8 cellular contexts compared by ENCODE assay signal in genomic region chr3:9916346-9916733, GRCh38. TPM values are rescaled to one million over a fixed set of nuclear protein-coding genes. Genes with fewer than 3 reads are reported as not detected.
A peak's percentile ranks its signal among the peaks of the same experiment; 100 is the strongest.
DNase-seq lines count a peak whose midpoint lies in the region; ATAC-seq, FAIRE-seq and TF ChIP-seq lines count a peak whose summit lies in the region.

No MANE protein-coding gene starts in this region.

- no peak for ATAC-seq in CD4-positive, alpha-beta T cell (ENCODE audit: poor library complexity)

- H2AFZ ChIP-seq in endothelial cell of umbilical vein (ENCODE audit: low read depth, low read length) (peak overlapping the region; percentile 49), osteoblast (ENCODE audit: low read length) (peak overlapping the region; percentile 83)

- intact Hi-C loops in CD4-positive, alpha-beta T cell (cut with DNase I, micrococcal nuclease) = no loop called here
- intact Hi-C loops in endothelial cell of umbilical vein (cut with micrococcal nuclease) = loop anchor here (1.0 to 2.0 kb wide), 3 partner anchors 14 to 124 kb away; partner anchors contain the start of genes ARPC4, IL17RE, RPUSD3 and TADA3

- H3K36me3 Mint-ChIP-seq in CD4-positive, alpha-beta T cell (ENCODE audit: low read depth) = no peaks in the 10 kb centered on the region

- DNase-seq in CD4-positive, alpha-beta T cell = no peak
- peak; percentile 73 for DNase-seq in OCI-M1 (lab: John Stamatoyannopoulos, UW)
- DNase-seq in endothelial cell of umbilical vein (ENCODE audit: low read depth, low spot score) = no peak
- DNase-seq in osteoblast (ENCODE audit: insufficient read length, low spot score, missing footprints) = peak; percentile 89
- DNase-seq in NCI-H1105 treated with DMSO at 0.1 percent for 48 hours (lab: John Stamatoyannopoulos, UW) = no peak
- DNase-seq in activated gamma-delta T cell treated with Interleukin-2 at 50 U/mL for 16 hours = no peak
- no peak for DNase-seq in retina
- no peak for DNase-seq in D721Med (ENCODE audit: insufficient read length, low spot score)

- FAIRE-seq in endothelial cell of umbilical vein (lab: Jason Lieb, UNC) (no peak), D721Med (lab: Jason Lieb, UNC) (no peak)

- CTCF ChIA-PET in CD4-positive, alpha-beta T cell (lab: Charles Lee) = no interaction called here
- CTCF ChIA-PET in endothelial cell of umbilical vein (lab: Charles Lee) = interaction anchor here (0.8 to 2.8 kb wide), 7 partner anchors 14 to 78 kb away, joined by 3 to 11 read pairs (median 5); partner anchors contain the start of genes CRELD1 and JAGN1

- peak overlapping the region; percentile 73 for H3K4me2 ChIP-seq in endothelial cell of umbilical vein (ENCODE audit: insufficient read depth, low read length)
- peak overlapping the region; percentile 93 for H3K4me2 ChIP-seq in osteoblast (ENCODE audit: insufficient read depth, low read length)

- H3K27me3 ChIP-seq in CD4-positive, alpha-beta T cell (ENCODE audit: control insufficient read depth, insufficient read depth, low read length) = no peaks in the 10 kb centered on the region
- H3K27me3 ChIP-seq in endothelial cell of umbilical vein (ENCODE audit: control insufficient read depth in 2 of 2, insufficient read depth in 2 of 2, low read length in 2 of 2) = no peaks in the 10 kb centered on the region
- H3K27me3 ChIP-seq in osteoblast (ENCODE audit: insufficient read depth, low read length) = no peaks in the 10 kb centered on the region

- H3K4me1 Mint-ChIP-seq in CD4-positive, alpha-beta T cell (ENCODE audit: low read depth) = peaks cover 19% of the 10 kb centered on the region

- no peak for TF ChIP-seq CTCF in CD4-positive, alpha-beta T cell (IDR thresholded peaks at IDR 0.05)
- no peak for TF ChIP-seq CTCF in endothelial cell of umbilical vein (IDR thresholded peaks at IDR 0.05; ENCODE audit: extremely low read depth in 1 of 2, insufficient read depth in 1 of 2, low read depth in 1 of 2, low read length in 2 of 2)
- no peak for TF ChIP-seq CTCF in osteoblast (IDR thresholded peaks at IDR 0.05; ENCODE audit: extremely low read depth, low read depth, low read length)
- no peak for TF ChIP-seq CTCF in D721Med (IDR thresholded peaks at IDR 0.05; ENCODE audit: insufficient read depth, missing control alignments)

- H3K9ac ChIP-seq in endothelial cell of umbilical vein (replicated peaks; ENCODE audit: extremely low read depth, insufficient read depth, low read length) = no peak overlapping the region

- H3K79me2 ChIP-seq in endothelial cell of umbilical vein (ENCODE audit: control insufficient read depth, insufficient read depth, low read length) (no peaks in the 10 kb centered on the region), osteoblast (ENCODE audit: insufficient read depth, low read length) (peaks cover 16% of the 10 kb centered on the region)

- H3K4me1 ChIP-seq in endothelial cell of umbilical vein (ENCODE audit: control insufficient read depth, extremely low read depth, insufficient read depth, low read length) = peaks cover 13% of the 10 kb centered on the region
- peaks cover 53% of the 10 kb centered on the region for H3K4me1 ChIP-seq in osteoblast (ENCODE audit: insufficient read depth, low read length)

- H4K20me1 ChIP-seq in endothelial cell of umbilical vein (replicated peaks; ENCODE audit: control insufficient read depth, extremely low read depth, insufficient read depth, low read length) = no peaks in the 10 kb centered on the region
- H4K20me1 ChIP-seq in osteoblast (ENCODE audit: insufficient read depth, low read length) = peaks cover 2% of the 10 kb centered on the region

- no TSS peak for BruUV-seq in endothelial cell of umbilical vein (replicated peaks; lab: Mats Ljungman, UMichigan)

- H3K9me1 ChIP-seq in endothelial cell of umbilical vein (replicated peaks; ENCODE audit: control insufficient read depth, extremely low read depth, insufficient read depth, low read length) = no peaks in the 10 kb centered on the region

- POLR2A ChIA-PET in CD4-positive, alpha-beta T cell (lab: Charles Lee) = interaction anchor here (0.8 to 4.9 kb wide), 5 partner anchors 14 to 267 kb away, joined by 3 to 32 read pairs (median 4); partner anchors contain the start of genes ARPC4, CRELD1, IL17RE and JAGN1
- POLR2A ChIA-PET in endothelial cell of umbilical vein (lab: Charles Lee) = interaction anchor here (1.2 kb wide), 1 partner anchor 30 kb away, joined by 5 read pairs; no protein-coding TSS in a partner anchor

- H3K4me3 ChIP-seq in endothelial cell of umbilical vein (replicated peaks in 1 of 3; ENCODE audit: insufficient read depth in 1 of 3, low read depth in 1 of 3, low read length in 3 of 3) (no peak overlapping the region), osteoblast (ENCODE audit: insufficient read depth, low read length) (peak overlapping the region; percentile 76)

- no peak overlapping the region for H3K27ac Mint-ChIP-seq in CD4-positive, alpha-beta T cell

- H3K4me3 Mint-ChIP-seq in CD4-positive, alpha-beta T cell = peak overlapping the region; percentile 74

- no peaks in the 10 kb centered on the region for H3K36me3 ChIP-seq in endothelial cell of umbilical vein (ENCODE audit: control insufficient read depth in 2 of 2, extremely low read depth in 1 of 2, insufficient read depth in 2 of 2, low read length in 2 of 2)
- no peaks in the 10 kb centered on the region for H3K36me3 ChIP-seq in osteoblast (ENCODE audit: insufficient read depth, low read length)

- dilution Hi-C loops in endothelial cell of umbilical vein (cut with MboI; ENCODE audit: extremely low pct_ligation_motif_present, low sequenced_read_pairs) = no loop called here

- no peaks in the 10 kb centered on the region for H3K9me3 Mint-ChIP-seq in CD4-positive, alpha-beta T cell

- no peaks in the 10 kb centered on the region for H3K27me3 Mint-ChIP-seq in CD4-positive, alpha-beta T cell

- no peaks in the 10 kb centered on the region for H3K9me3 ChIP-seq in CD4-positive, alpha-beta T cell (ENCODE audit: control insufficient read depth, low read length)
- H3K9me3 ChIP-seq in endothelial cell of umbilical vein (replicated peaks; ENCODE audit: control insufficient read depth, insufficient read depth, low read length) = no peaks in the 10 kb centered on the region
- no peaks in the 10 kb centered on the region for H3K9me3 ChIP-seq in osteoblast (ENCODE audit: low read depth, low read length)

- no peak overlapping the region for H3K27ac ChIP-seq in CD4-positive, alpha-beta T cell (ENCODE audit: low read depth, low read length)
- H3K27ac ChIP-seq in endothelial cell of umbilical vein (ENCODE audit: insufficient read depth, low read depth, low read length) = no peak overlapping the region
- peak overlapping the region; percentile 73 for H3K27ac ChIP-seq in osteoblast (ENCODE audit: low read depth, low read length)

- no peak for TF ChIP-seq POLR2A in endothelial cell of umbilical vein (IDR thresholded peaks at IDR 0.05; ENCODE audit: low read depth, low read length)

RNA-seq across cellular contexts. Expression of gene IL17RC, which starts 0.6 kb away (rescaled TPM):
- under 1 TPM; 0.42 to 0.88 TPM for total RNA-seq in CD4-positive, alpha-beta T cell
- 16.7 and 19.9 TPM in 2 replicates for total RNA-seq in endothelial cell of umbilical vein
- polyA plus RNA-seq in endothelial cell of umbilical vein = 18.7 and 22.3 TPM in 2 replicates
- 13.8 and 17.6 TPM in 2 replicates for polyA plus RNA-seq in endothelial cell of umbilical vein (2011; cell fraction: cytosol; rRNA removed)
- 36.8 and 44.8 TPM in 2 replicates for polyA plus RNA-seq in endothelial cell of umbilical vein (2011; cell fraction: nucleus; rRNA removed)
- polyA plus RNA-seq in endothelial cell of umbilical vein (2012) = 10.6 and 12.5 TPM in 2 replicates
- polyA minus RNA-seq in endothelial cell of umbilical vein = 13.9 and 16.5 TPM in 2 replicates
- polyA minus RNA-seq in endothelial cell of umbilical vein (2011; cell fraction: cytosol; rRNA and poly(A)+ RNA removed) = 21.0 TPM
- polyA minus RNA-seq in endothelial cell of umbilical vein (2011; cell fraction: nucleus; rRNA and poly(A)+ RNA removed) = 9.9 and 13.4 TPM in 2 replicates
- total RNA-seq in osteoblast = 42.1 and 47.0 TPM in 2 replicates

RNA-seq across cellular contexts. Expression of gene IL17RE, which starts 13.7 kb away (rescaled TPM):
- total RNA-seq in CD4-positive, alpha-beta T cell = 1 to 10 TPM; 1.4 to 1.6 TPM
- total RNA-seq in endothelial cell of umbilical vein (1.2 and 1.5 TPM in 2 replicates), osteoblast (0.29 and 0.72 TPM in 2 replicates)
- polyA plus RNA-seq in endothelial cell of umbilical vein = 1.3 and 1.6 TPM in 2 replicates
- polyA plus RNA-seq in endothelial cell of umbilical vein (2011; cell fraction: cytosol; rRNA removed) = 0.94 and 1.9 TPM in 2 replicates
- 4.1 and 4.9 TPM in 2 replicates for polyA plus RNA-seq in endothelial cell of umbilical vein (2011; cell fraction: nucleus; rRNA removed)
- polyA plus RNA-seq in endothelial cell of umbilical vein (2012) = 0.40 and 0.64 TPM in 2 replicates
- polyA minus RNA-seq in endothelial cell of umbilical vein = 1.2 and 2.1 TPM in 2 replicates
- 0.41 TPM for polyA minus RNA-seq in endothelial cell of umbilical vein (2011; cell fraction: cytosol; rRNA and poly(A)+ RNA removed)
- polyA minus RNA-seq in endothelial cell of umbilical vein (2011; cell fraction: nucleus; rRNA and poly(A)+ RNA removed) = 1.3 and 1.4 TPM in 2 replicates

RNA-seq across cellular contexts. Expression of gene CRELD1, which starts 17.3 kb away (rescaled TPM):
- total RNA-seq in CD4-positive, alpha-beta T cell = 10 to 100 TPM; 10.7 to 12.4 TPM
- total RNA-seq in endothelial cell of umbilical vein = 21.6 and 27.3 TPM in 2 replicates
- polyA plus RNA-seq in endothelial cell of umbilical vein = 41.2 and 43.9 TPM in 2 replicates
- 36.7 and 38.8 TPM in 2 replicates for polyA plus RNA-seq in endothelial cell of umbilical vein (2011; cell fraction: cytosol; rRNA removed)
- polyA plus RNA-seq in endothelial cell of umbilical vein (2011; cell fraction: nucleus; rRNA removed) = 45.8 and 46.8 TPM in 2 replicates
- 16.0 and 28.7 TPM in 2 replicates for polyA plus RNA-seq in endothelial cell of umbilical vein (2012)
- 29.4 and 29.7 TPM in 2 replicates for polyA minus RNA-seq in endothelial cell of umbilical vein
- polyA minus RNA-seq in endothelial cell of umbilical vein (2011; cell fraction: cytosol; rRNA and poly(A)+ RNA removed) = 5.7 TPM
- 7.5 and 7.8 TPM in 2 replicates for polyA minus RNA-seq in endothelial cell of umbilical vein (2011; cell fraction: nucleus; rRNA and poly(A)+ RNA removed)
- total RNA-seq in osteoblast = 7.6 and 10.3 TPM in 2 replicates

RNA-seq across cellular contexts. Expression of gene JAGN1, which starts 25.9 kb away (rescaled TPM):
- 10 to 100 TPM; 14.4 to 15.1 TPM for total RNA-seq in CD4-positive, alpha-beta T cell
- total RNA-seq in endothelial cell of umbilical vein (29.6 and 31.4 TPM in 2 replicates), osteoblast (21.8 and 26.1 TPM in 2 replicates)
- 46.5 and 50.1 TPM in 2 replicates for polyA plus RNA-seq in endothelial cell of umbilical vein
- 31.9 and 35.0 TPM in 2 replicates for polyA plus RNA-seq in endothelial cell of umbilical vein (2011; cell fraction: cytosol; rRNA removed)
- polyA plus RNA-seq in endothelial cell of umbilical vein (2011; cell fraction: nucleus; rRNA removed) = 14.3 and 15.5 TPM in 2 replicates
- polyA plus RNA-seq in endothelial cell of umbilical vein (2012) = 23.1 and 35.2 TPM in 2 replicates
- polyA minus RNA-seq in endothelial cell of umbilical vein = 50.6 and 58.6 TPM in 2 replicates
- 43.1 TPM for polyA minus RNA-seq in endothelial cell of umbilical vein (2011; cell fraction: cytosol; rRNA and poly(A)+ RNA removed)
- 10.1 and 14.6 TPM in 2 replicates for polyA minus RNA-seq in endothelial cell of umbilical vein (2011; cell fraction: nucleus; rRNA and poly(A)+ RNA removed)

RNA-seq across cellular contexts. Expression of gene PRRT3, which starts 35.9 kb away (rescaled TPM):
- total RNA-seq in CD4-positive, alpha-beta T cell = 1 to 10 TPM; 6.3 to 8.3 TPM
- total RNA-seq in endothelial cell of umbilical vein (1.5 and 2.5 TPM in 2 replicates), osteoblast (3.5 and 4.3 TPM in 2 replicates)
- 1.5 and 2.0 TPM in 2 replicates for polyA plus RNA-seq in endothelial cell of umbilical vein
- polyA plus RNA-seq in endothelial cell of umbilical vein (2011; cell fraction: cytosol; rRNA removed) = 1.4 and 1.6 TPM in 2 replicates
- 1.2 and 1.6 TPM in 2 replicates for polyA plus RNA-seq in endothelial cell of umbilical vein (2011; cell fraction: nucleus; rRNA removed)
- polyA plus RNA-seq in endothelial cell of umbilical vein (2012) = 1.2 and 1.3 TPM in 2 replicates
- polyA minus RNA-seq in endothelial cell of umbilical vein = 1.7 and 2.3 TPM in 2 replicates
- polyA minus RNA-seq in endothelial cell of umbilical vein (2011; cell fraction: cytosol; rRNA and poly(A)+ RNA removed) = 0.31 TPM
- 1.1 and 1.2 TPM in 2 replicates for polyA minus RNA-seq in endothelial cell of umbilical vein (2011; cell fraction: nucleus; rRNA and poly(A)+ RNA removed)

Comparison
In these comparisons a context has a peak if more than half of its experiments do, and no peak if none do; other contexts are left out.
1. DNase-seq: peak in OCI-M1 (single experiment) and osteoblast (single experiment); none in CD4-positive, alpha-beta T cell (0 of 10), endothelial cell of umbilical vein (single experiment), NCI-H1105 treated with DMSO at 0.1 percent for 48 hours (single experiment), activated gamma-delta T cell treated with Interleukin-2 at 50 U/mL for 16 hours (single experiment), retina (single experiment) and D721Med (single experiment).